ENCODE assay signal across 10 cellular contexts in the genomic region with DNA sequence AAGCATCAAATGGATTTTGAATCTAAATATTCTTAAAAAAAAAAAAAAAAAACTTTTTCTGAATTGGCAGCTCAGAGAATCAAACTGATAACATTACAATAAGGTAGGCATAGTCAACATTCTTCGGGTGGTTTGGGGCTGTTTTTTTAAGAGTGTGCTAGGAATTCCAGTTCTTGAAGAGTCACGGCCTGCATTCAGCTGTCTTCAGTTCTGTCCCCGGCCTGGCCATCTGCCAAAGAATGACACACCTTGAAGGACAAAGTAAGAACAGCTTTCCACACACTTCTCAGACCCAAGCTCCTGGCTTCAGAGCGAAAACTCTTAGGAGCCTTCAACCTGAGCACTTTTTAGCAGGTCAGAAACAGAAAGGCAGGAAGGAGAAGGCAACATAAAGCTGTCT.
DNase-seq lines count a peak whose midpoint lies in the region; ATAC-seq and TF ChIP-seq lines count a peak whose summit lies in the region.
"Had no signal": no experiment of that assay in that cellular context is flagged by ENCODE, and none has a peak within 500 bp of the region (broad histone marks: within the 10 kb centered on the region; RNA-seq: fewer than 3 reads in every experiment).

No MANE protein-coding gene starts in this region.

- TF ChIP-seq RAD21 in SK-N-SH (IDR thresholded peaks at IDR 0.05; ENCODE audit: low read length), result no peak

- peak; percentile 6 for DNase-seq in A172 (ENCODE audit: low spot score)
- DNase-seq in HK-2 (ENCODE audit: unreplicated experiment), result peak; percentile 18
- peak; percentile 35 to 55 for DNase-seq in breast epithelium (ENCODE audit: low spot score in 2 of 2)
- peak; percentile 68 for DNase-seq in lung (ENCODE audit: low spot score)
- no peak for DNase-seq in progenitor cell of endocrine pancreas (ENCODE audit: low spot score, unreplicated experiment)
- no peak for DNase-seq in KBM-7
- no peak for DNase-seq in GM13976 (ENCODE audit: low spot score)
- no peak for DNase-seq in SK-N-SH
- DNase-seq: NCI-H1048, T1000 had no signal

- H3K9me3 ChIP-seq in breast epithelium (no peaks in the 10 kb centered on the region), lung (ENCODE audit: control insufficient read depth in 2 of 2, insufficient read depth in 1 of 2, low read length in 1 of 2) (peaks cover 0 to 2% of the 10 kb centered on the region in 2 donors), SK-N-SH (no peaks in the 10 kb centered on the region)

- no peaks in the 10 kb centered on the region for H3K36me3 Mint-ChIP-seq in progenitor cell of endocrine pancreas (ENCODE audit: insufficient read depth)

- TF ChIP-seq POLR2A in breast epithelium (IDR thresholded peaks at IDR 0.05), result no peak

- POLR2A ChIA-PET in SK-N-SH (lab: Yijun Ruan, JAX), result no interaction called here

- no peak overlapping the region for H3K27ac ChIP-seq in breast epithelium
- H3K27ac ChIP-seq in lung (ENCODE audit: low read depth in 1 of 2, low read length in 1 of 2), result no peak overlapping the region
- no peak overlapping the region for H3K27ac ChIP-seq in SK-N-SH (ENCODE audit: low read depth in 2 of 2, low read length in 1 of 2)

- H3K4me3 ChIP-seq in breast epithelium, result no peak overlapping the region
- no peak overlapping the region for H3K4me3 ChIP-seq in lung
- H3K4me3 ChIP-seq in SK-N-SH (ENCODE audit: low read depth in 2 of 2, low read length in 1 of 2), result no peak overlapping the region

- H3K27me3 ChIP-seq in breast epithelium, result peaks cover 0 to 5% of the 10 kb centered on the region in 2 donors
- H3K27me3 ChIP-seq in lung (ENCODE audit: control insufficient read depth, insufficient read depth), result no peaks in the 10 kb centered on the region
- H3K27me3 ChIP-seq in SK-N-SH (ENCODE audit: insufficient read depth), result no peaks in the 10 kb centered on the region; the same call in 1 of the 2 replicates

- TF ChIP-seq EP300 in SK-N-SH (IDR thresholded peaks at IDR 0.05; ENCODE audit: borderline replicate concordance in 1 of 2, low read depth in 1 of 2, low read length in 1 of 2), result no peak

- H3K4me2 ChIP-seq in SK-N-SH, result no peak overlapping the region

- no peak overlapping the region for H3K27ac Mint-ChIP-seq in progenitor cell of endocrine pancreas

- peaks cover 49% of the 10 kb centered on the region for H3K27me3 Mint-ChIP-seq in progenitor cell of endocrine pancreas

- no peak for ATAC-seq in lung (ENCODE audit: insufficient read depth, low FRiP score)

- no peaks in the 10 kb centered on the region for H4K20me1 ChIP-seq in SK-N-SH (ENCODE audit: insufficient read depth)

- no peaks in the 10 kb centered on the region for H3K36me3 ChIP-seq in breast epithelium
- no peaks in the 10 kb centered on the region for H3K36me3 ChIP-seq in lung (ENCODE audit: control insufficient read depth in 2 of 2, insufficient read depth in 2 of 2, low read length in 2 of 2)
- no peaks in the 10 kb centered on the region for H3K36me3 ChIP-seq in SK-N-SH (replicated peaks in 1 of 2; ENCODE audit: control insufficient read depth in 1 of 2, insufficient read depth in 2 of 2, low read length in 1 of 2)

- H3K79me2 ChIP-seq in SK-N-SH (ENCODE audit: insufficient read depth), result no peaks in the 10 kb centered on the region

- no peak overlapping the region for H3K9ac ChIP-seq in SK-N-SH

- intact Hi-C loops in breast epithelium (cut with DNase I; ENCODE audit: low total_unique reads), result no loop called here

- in situ Hi-C loops in KBM-7 (cut with MboI; ENCODE audit: low pct_unique_long_range_greater_than_20kb, low sequenced_read_pairs), result no loop called here
- in situ Hi-C loops in GM13976 (cut with MboI; ENCODE audit: low sequenced_read_pairs, unreplicated experiment), result no loop called here

- CTCF ChIA-PET in SK-N-SH (lab: Yijun Ruan, JAX), result interaction anchor here (0.6 to 1.5 kb wide), 4 partner anchors 12 to 516 kb away, joined by 3 to 4 read pairs (median 3); no protein-coding TSS in a partner anchor

- peaks cover 2% of the 10 kb centered on the region for H3K4me1 Mint-ChIP-seq in progenitor cell of endocrine pancreas (ENCODE audit: low read depth)

- no peak overlapping the region for H3K4me3 Mint-ChIP-seq in progenitor cell of endocrine pancreas (ENCODE audit: low read depth)

- no peaks in the 10 kb centered on the region for H3K4me1 ChIP-seq in breast epithelium
- no peaks in the 10 kb centered on the region for H3K4me1 ChIP-seq in lung (ENCODE audit: control insufficient read depth in 2 of 2, insufficient read depth in 2 of 2, low read length in 2 of 2)
- peaks cover 0 to 11% of the 10 kb centered on the region in 2 experiments; a peak in 2 of 4 replicates for H3K4me1 ChIP-seq in SK-N-SH (ENCODE audit: control insufficient read depth in 1 of 2, insufficient read depth in 2 of 2, low read depth in 1 of 2, low read length in 1 of 2)

- no peaks in the 10 kb centered on the region for H3F3A ChIP-seq in SK-N-SH (replicated peaks; ENCODE audit: insufficient read depth)

- H2AFZ ChIP-seq in SK-N-SH (ENCODE audit: low read depth), result no peak overlapping the region

- no peak for TF ChIP-seq CTCF in breast epithelium (IDR thresholded peaks at IDR 0.05)
- TF ChIP-seq CTCF in lung (IDR thresholded peaks at IDR 0.05; ENCODE audit: control extremely low read depth, extremely low read depth), result no peak
- no peak for TF ChIP-seq CTCF in progenitor cell of endocrine pancreas (IDR thresholded peaks at IDR 0.05; ENCODE audit: unreplicated experiment)
- no peak for TF ChIP-seq CTCF in GM13976 (IDR thresholded peaks at IDR 0.05; ENCODE audit: borderline replicate concordance, control extremely low read depth, extremely low read depth, insufficient read depth, missing control alignments)
- no peak for TF ChIP-seq CTCF in SK-N-SH (IDR thresholded peaks at IDR 0.05)

- H3K9me3 Mint-ChIP-seq in progenitor cell of endocrine pancreas (ENCODE audit: low read depth), result peaks cover 4% of the 10 kb centered on the region

- 32 to 55% methylated on average over 4 of the region's 4 CpGs for WGBS in lung, 2 donors
- 21% methylated on average over 4 of the region's 4 CpGs for WGBS in SK-N-SH (ENCODE audit: low lambda C conversion rate)

- H3K9me2 ChIP-seq in SK-N-SH, result no peaks in the 10 kb centered on the region

TF ChIP-seq in SK-N-SH, 30 proteins besides CTCF, POLR2A, EP300 and RAD21:
- TF ChIP-seq TCF12 (IDR thresholded peaks at IDR 0.05), result no peak
- TF ChIP-seq NFIC (IDR thresholded peaks at IDR 0.05; ENCODE audit: borderline replicate concordance), result no peak
TF ChIP-seq in SK-N-SH: peak in this region for 0.

Comparison
In these comparisons a context has a peak if more than half of its experiments do, and no peak if none do; other contexts are left out.
1. DNase-seq: peak in A172 (single experiment), HK-2 (single experiment), breast epithelium (2 of 2) and lung (single experiment); none in progenitor cell of endocrine pancreas (single experiment), KBM-7 (single experiment), GM13976 (single experiment) and SK-N-SH (single experiment).